ENCODE assay signal across 1 cellular context in the genomic region with DNA sequence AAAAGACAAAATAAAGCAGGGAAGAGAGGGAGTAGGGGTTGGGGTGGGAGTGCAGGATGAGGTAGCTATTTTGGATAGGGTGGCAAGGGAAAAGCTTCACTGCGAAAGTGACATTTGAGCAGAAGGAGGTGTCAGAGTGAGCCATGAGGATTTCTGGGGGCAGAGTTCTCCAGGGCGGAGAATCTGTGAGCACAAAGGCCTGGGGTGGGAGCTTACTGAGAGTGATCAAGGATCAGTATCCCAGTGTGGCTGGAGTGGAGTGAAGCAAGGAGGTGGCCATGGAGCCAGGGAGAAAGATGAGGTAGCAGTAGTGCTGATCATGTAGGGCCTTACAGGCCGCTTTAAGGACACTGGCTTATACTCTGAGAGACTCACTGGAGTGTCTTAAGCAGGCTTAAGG.
TF ChIP-seq lines count a peak whose summit lies in the region.

No MANE protein-coding gene starts in this region.

TF ChIP-seq in HepG2, 621 proteins besides CTCF, POLR2A, EP300 and RAD21 (continued from another document):
- TF ChIP-seq, protein P1, sequence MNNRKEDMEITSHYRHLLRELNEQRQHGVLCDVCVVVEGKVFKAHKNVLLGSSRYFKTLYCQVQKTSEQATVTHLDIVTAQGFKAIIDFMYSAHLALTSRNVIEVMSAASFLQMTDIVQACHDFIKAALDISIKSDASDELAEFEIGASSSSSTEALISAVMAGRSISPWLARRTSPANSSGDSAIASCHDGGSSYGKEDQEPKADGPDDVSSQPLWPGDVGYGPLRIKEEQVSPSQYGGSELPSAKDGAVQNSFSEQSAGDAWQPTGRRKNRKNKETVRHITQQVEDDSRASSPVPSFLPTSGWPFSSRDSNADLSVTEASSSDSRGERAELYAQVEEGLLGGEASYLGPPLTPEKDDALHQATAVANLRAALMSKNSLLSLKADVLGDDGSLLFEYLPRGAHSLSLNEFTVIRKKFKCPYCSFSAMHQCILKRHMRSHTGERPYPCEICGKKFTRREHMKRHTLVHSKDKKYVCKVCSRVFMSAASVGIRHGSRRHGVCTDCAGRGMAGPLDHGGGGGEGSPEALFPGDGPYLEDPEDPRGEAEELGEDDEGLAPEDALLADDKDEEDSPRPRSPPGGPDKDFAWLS (CRISPR knock-in tag; IDR thresholded peaks at IDR 0.05; ENCODE audit: borderline replicate concordance), result no peak
- TF ChIP-seq TSC22D2 (CRISPR knock-in tag; IDR thresholded peaks at IDR 0.05; ENCODE audit: borderline replicate concordance) (no peak), RFX3 (CRISPR knock-in tag; IDR thresholded peaks at IDR 0.05) (no peak), RXRB (CRISPR knock-in tag; IDR thresholded peaks at IDR 0.05; ENCODE audit: borderline replicate concordance) (no peak), HNF4A (CRISPR knock-in tag; IDR thresholded peaks at IDR 0.05) (0 out of 2 replicates have a peak, but pooled peaks have one; percentile 24), ZMYM2 (CRISPR knock-in tag; IDR thresholded peaks at IDR 0.05) (no peak), ZNF883 (CRISPR knock-in tag; IDR thresholded peaks at IDR 0.05; ENCODE audit: not compliant biosample characterization) (no peak)
- TF ChIP-seq, protein P2, sequence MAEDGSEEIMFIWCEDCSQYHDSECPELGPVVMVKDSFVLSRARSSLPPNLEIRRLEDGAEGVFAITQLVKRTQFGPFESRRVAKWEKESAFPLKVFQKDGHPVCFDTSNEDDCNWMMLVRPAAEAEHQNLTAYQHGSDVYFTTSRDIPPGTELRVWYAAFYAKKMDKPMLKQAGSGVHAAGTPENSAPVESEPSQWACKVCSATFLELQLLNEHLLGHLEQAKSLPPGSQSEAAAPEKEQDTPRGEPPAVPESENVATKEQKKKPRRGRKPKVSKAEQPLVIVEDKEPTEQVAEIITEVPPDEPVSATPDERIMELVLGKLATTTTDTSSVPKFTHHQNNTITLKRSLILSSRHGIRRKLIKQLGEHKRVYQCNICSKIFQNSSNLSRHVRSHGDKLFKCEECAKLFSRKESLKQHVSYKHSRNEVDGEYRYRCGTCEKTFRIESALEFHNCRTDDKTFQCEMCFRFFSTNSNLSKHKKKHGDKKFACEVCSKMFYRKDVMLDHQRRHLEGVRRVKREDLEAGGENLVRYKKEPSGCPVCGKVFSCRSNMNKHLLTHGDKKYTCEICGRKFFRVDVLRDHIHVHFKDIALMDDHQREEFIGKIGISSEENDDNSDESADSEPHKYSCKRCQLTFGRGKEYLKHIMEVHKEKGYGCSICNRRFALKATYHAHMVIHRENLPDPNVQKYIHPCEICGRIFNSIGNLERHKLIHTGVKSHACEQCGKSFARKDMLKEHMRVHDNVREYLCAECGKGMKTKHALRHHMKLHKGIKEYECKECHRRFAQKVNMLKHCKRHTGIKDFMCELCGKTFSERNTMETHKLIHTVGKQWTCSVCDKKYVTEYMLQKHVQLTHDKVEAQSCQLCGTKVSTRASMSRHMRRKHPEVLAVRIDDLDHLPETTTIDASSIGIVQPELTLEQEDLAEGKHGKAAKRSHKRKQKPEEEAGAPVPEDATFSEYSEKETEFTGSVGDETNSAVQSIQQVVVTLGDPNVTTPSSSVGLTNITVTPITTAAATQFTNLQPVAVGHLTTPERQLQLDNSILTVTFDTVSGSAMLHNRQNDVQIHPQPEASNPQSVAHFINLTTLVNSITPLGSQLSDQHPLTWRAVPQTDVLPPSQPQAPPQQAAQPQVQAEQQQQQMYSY (CRISPR knock-in tag; IDR thresholded peaks at IDR 0.05), result peak; percentile 74; the same call in 1 of the 2 replicates
TF ChIP-seq in HepG2: peak in this region for 2.
